ENCODE assay signal across 23 cellular contexts in genomic region chr12:230925-231671, GRCh38. TPM values are rescaled to one million over a fixed set of nuclear protein-coding genes. Genes with fewer than 3 reads are reported as not detected.
DNase-seq lines count a peak whose midpoint lies in the region; ATAC-seq and TF ChIP-seq lines count a peak whose summit lies in the region.
"Had no signal": no experiment of that assay in that cellular context is flagged by ENCODE, and none has a peak within 500 bp of the region (broad histone marks: within the 10 kb centered on the region; RNA-seq: fewer than 3 reads in every experiment).

No MANE protein-coding gene starts in this region.

- intact Hi-C loops in dorsolateral prefrontal cortex (cut with DNase I) (no loop called here), aorta (cut with DNase I) (no loop called here)

- H3K27ac Mint-ChIP-seq in nephron progenitor cell = no peak overlapping the region
- H3K27ac Mint-ChIP-seq: activated B cell treated with CpG ODN at 0.5 μM for 24 hours; activated CD8-positive, alpha-beta memory T cell treated with anti-CD3 and anti-CD28 coated beads, Interleukin-2, amount 10 ng/mL, durations not matched to agents 7 days and 5 days; T-helper 1 cell treated with Interleukin-12 subunit alpha and Interleukin-12 subunit beta and Interleukin-4 antibody, amounts not matched to agents 30 μg/mL and 1 μg/mL, for 36 hours had no signal

- H3K23ac ChIP-seq in neuronal stem cell (ENCODE audit: low read depth, low read length, poor library complexity) = no peak overlapping the region

- H3K4ac ChIP-seq in neuronal stem cell (ENCODE audit: low read length) = no peak overlapping the region

- peak overlapping the region; percentile 61 for H2AK5ac ChIP-seq in neuronal stem cell (ENCODE audit: low read depth, low read length)

- H3K4me3 Mint-ChIP-seq in nephron progenitor cell = no peak overlapping the region
- H3K4me3 Mint-ChIP-seq: activated B cell treated with CpG ODN at 0.5 μM for 24 hours; activated CD8-positive, alpha-beta memory T cell treated with anti-CD3 and anti-CD28 coated beads, Interleukin-2, amount 10 ng/mL, durations not matched to agents 7 days and 5 days; T-helper 1 cell treated with Interleukin-12 subunit alpha and Interleukin-12 subunit beta and Interleukin-4 antibody, amounts not matched to agents 30 μg/mL and 1 μg/mL, for 36 hours had no signal

- H3K27me3 ChIP-seq in dorsolateral prefrontal cortex (no peaks in the 10 kb centered on the region), neuronal stem cell (ENCODE audit: control insufficient read depth in 3 of 3, insufficient read depth in 3 of 3, low read depth in 1 of 3, low read length in 3 of 3) (peaks cover 0 to 77% (median 0%) of the 10 kb centered on the region in 3 experiments), aorta (ENCODE audit: control insufficient read depth in 1 of 2, insufficient read depth in 2 of 2, low read length in 1 of 2) (no peaks in the 10 kb centered on the region)
- H3K27me3 ChIP-seq: hepatocyte had no signal

- H3K27ac ChIP-seq in dorsolateral prefrontal cortex (peak overlapping the region in 44 of 59 donors; percentile 3 to 88 (median 58)), neuronal stem cell (replicated peaks; ENCODE audit: low read length) (no peak overlapping the region), aorta (ENCODE audit: low read depth in 1 of 2, low read length in 2 of 2) (no peak overlapping the region)
- H3K27ac ChIP-seq: brain microvascular endothelial cell, hepatocyte, psoas muscle had no signal

- H3K27me3 Mint-ChIP-seq in nephron progenitor cell (ENCODE audit: low read depth, poor library complexity) = peaks cover 12% of the 10 kb centered on the region

- H3K36me3 ChIP-seq in neuronal stem cell (replicated peaks in 1 of 2; ENCODE audit: control insufficient read depth in 2 of 2, insufficient read depth in 2 of 2, low read length in 2 of 2) (no peaks in the 10 kb centered on the region), aorta (ENCODE audit: control insufficient read depth in 1 of 2, insufficient read depth in 2 of 2, low read length in 1 of 2) (no peaks in the 10 kb centered on the region)
- H3K36me3 ChIP-seq: brain microvascular endothelial cell, MG63 had no signal

- no peak overlapping the region for H3K14ac ChIP-seq in neuronal stem cell (ENCODE audit: low read length)

- peak; percentile 41 for DNase-seq in activated effector memory CD4-positive, alpha-beta T cell treated with anti-CD3 and anti-CD28 coated beads, Interleukin-2, amount 50 U/mL, for 16 hours
- DNase-seq in activated effector memory CD4-positive, alpha-beta T cell treated with Interleukin-2 at 50 U/mL for 16 hours = no peak
- DNase-seq in dorsolateral prefrontal cortex (peak in 6 of 10 donors; percentile 48 to 66 (median 57)), neuronal stem cell (ENCODE audit: low spot score) (no peak), aorta (no peak), iPS-NIHi11 (ENCODE audit: low spot score) (no peak), nephron progenitor cell (no peak)
- DNase-seq in stimulated activated naive CD4-positive, alpha-beta T cell treated with Interleukin-2 at 50 U/mL for 16 hours (lab: John Stamatoyannopoulos, UW) = no peak
- DNase-seq: activated B cell treated with CpG ODN at 0.5 μM for 24 hours; activated CD8-positive, alpha-beta memory T cell treated with anti-CD3 and anti-CD28 coated beads, Interleukin-2, amount 10 ng/mL, durations not matched to agents 7 days and 5 days; activated naive CD4-positive, alpha-beta T cell; brain microvascular endothelial cell; effector memory CD4-positive, alpha-beta T cell; HCEC 1CT; left colon; MG63; NCI-H226; psoas muscle; stimulated activated CD4-positive, alpha-beta T cell treated with anti-CD3 and anti-CD28 coated beads, Interleukin-15, amount 100 ng/mL, for 24 hours had no signal

- no peak overlapping the region for H4K91ac ChIP-seq in neuronal stem cell (ENCODE audit: low read depth, low read length, poor library complexity)

- TF ChIP-seq CTCF in dorsolateral prefrontal cortex (IDR thresholded peaks at IDR 0.05 in 54 of 56, conservative IDR thresholded peaks at IDR 0.05 in 2 of 56; ENCODE audit: low read depth in 1 of 56, partially characterized antibody in 56 of 56) = no peak
- no peak for TF ChIP-seq CTCF in nephron progenitor cell (IDR thresholded peaks at IDR 0.05)

- peaks cover 64% of the 10 kb centered on the region for H3K4me1 Mint-ChIP-seq in nephron progenitor cell
- H3K4me1 Mint-ChIP-seq: activated B cell treated with CpG ODN at 0.5 μM for 24 hours; activated CD8-positive, alpha-beta memory T cell treated with anti-CD3 and anti-CD28 coated beads, Interleukin-2, amount 10 ng/mL, durations not matched to agents 7 days and 5 days had no signal

- H3K9me3 Mint-ChIP-seq in nephron progenitor cell = peaks cover 21% of the 10 kb centered on the region

- no peak overlapping the region for H3K4me2 ChIP-seq in neuronal stem cell (ENCODE audit: insufficient read depth, low read length, poor library complexity, severe bottlenecking)
- H3K4me2 ChIP-seq: hepatocyte had no signal

- peak overlapping the region; percentile 24 for H2BK12ac ChIP-seq in neuronal stem cell (ENCODE audit: low read length)

- H2AFZ ChIP-seq in neuronal stem cell (ENCODE audit: low read length) = no peak overlapping the region
- H2AFZ ChIP-seq: hepatocyte had no signal

- H3K36me3 Mint-ChIP-seq in nephron progenitor cell (ENCODE audit: low read depth) = peaks cover 5% of the 10 kb centered on the region

- no peak overlapping the region for H4K8ac ChIP-seq in neuronal stem cell (ENCODE audit: low read depth, low read length)

- no peaks in the 10 kb centered on the region for H3K79me1 ChIP-seq in neuronal stem cell (ENCODE audit: low read depth, low read length)

- H3K4me3 ChIP-seq in dorsolateral prefrontal cortex = peak overlapping the region in 3 of 59 donors; percentile 16 to 42 (median 28)
- no peak overlapping the region for H3K4me3 ChIP-seq in neuronal stem cell (ENCODE audit: low read length in 2 of 2)
- H3K4me3 ChIP-seq in aorta (ENCODE audit: low read length in 2 of 2) = no peak overlapping the region
- H3K4me3 ChIP-seq: hepatocyte, MG63, psoas muscle had no signal

- H3K9me3 ChIP-seq in neuronal stem cell (replicated peaks in 1 of 2; ENCODE audit: control insufficient read depth in 2 of 2, insufficient read depth in 1 of 2, low read depth in 1 of 2, low read length in 2 of 2) = peaks cover 0 to 5% of the 10 kb centered on the region in 2 donors
- no peaks in the 10 kb centered on the region for H3K9me3 ChIP-seq in aorta (ENCODE audit: control insufficient read depth, low read length)
- H3K9me3 ChIP-seq: psoas muscle had no signal

- H2BK15ac ChIP-seq in neuronal stem cell (ENCODE audit: low read length) = no peak overlapping the region

- ATAC-seq in aorta (ENCODE audit: low FRiP score) = peak; percentile 17
- ATAC-seq: activated CD8-positive, alpha-beta memory T cell treated with anti-CD3 and anti-CD28 coated beads, Interleukin-2, amount 10 ng/mL, durations not matched to agents 7 days and 5 days; HepG2; left colon; psoas muscle; Right ventricle myocardium inferior had no signal

- no peak overlapping the region for H3K9ac ChIP-seq in neuronal stem cell (ENCODE audit: low read depth, low read length, poor library complexity)

- H3K4me1 ChIP-seq in neuronal stem cell (ENCODE audit: control insufficient read depth in 2 of 2, insufficient read depth in 1 of 2, low read depth in 1 of 2, low read length in 2 of 2) (peaks cover 3 to 17% of the 10 kb centered on the region in 2 donors), aorta (ENCODE audit: control insufficient read depth in 1 of 2, insufficient read depth in 2 of 2, low read length in 2 of 2) (no peaks in the 10 kb centered on the region)

- no peak overlapping the region for H2BK120ac ChIP-seq in neuronal stem cell (ENCODE audit: low read depth, low read length)

- peak overlapping the region; percentile 68 for H3K18ac ChIP-seq in neuronal stem cell (ENCODE audit: low read length)

- H2BK5ac ChIP-seq in neuronal stem cell (ENCODE audit: low read length) = no peak overlapping the region

- no CpG with 5 or more reads among the region's 14 CpGs for WGBS in neuronal stem cell (ENCODE audit: extremely low coverage in 2 of 2, insufficient read length in 2 of 2, insufficient replicate concordance in 1 of 2), 2 donors
- WGBS in aorta, 2 donors = 51 to 56% methylated on average over 14 of the region's 14 CpGs

RNA-seq across cellular contexts. Expression of gene SLC6A12, which starts 17.1 kb away (rescaled TPM):
- total RNA-seq in dorsolateral prefrontal cortex (100 to 1,000 TPM in 1 of 120 experiments, 10 to 100 TPM in 119; 10.8 to 211 (median 33.5) TPM), aorta (1 to 10 TPM; 1.3 to 2.2 TPM)
- 0.18 TPM for polyA plus RNA-seq in neuronal stem cell (2013, experiment 1 of 2)
- 0.22 TPM for polyA plus RNA-seq in neuronal stem cell (2013, experiment 2 of 2)
- under 1 TPM in 1 of 2 donors, not detected in 1; 0.38 TPM for polyA plus RNA-seq in aorta
- total RNA-seq: activated B cell treated with CpG ODN at 0.5 μM for 24 hours had no signal

RNA-seq across cellular contexts. Expression of gene SLC6A13, which starts 31.5 kb away (rescaled TPM):
- total RNA-seq in dorsolateral prefrontal cortex = 10 to 100 TPM in 90 of 120 experiments, 1 to 10 TPM in 30; 4.2 to 44.4 (median 14.5) TPM
- polyA plus RNA-seq in neuronal stem cell (2013, experiment 1 of 2) = 0.08 TPM
- polyA plus RNA-seq in neuronal stem cell (2013, experiment 2 of 2) = 0.07 TPM
- total RNA-seq in aorta = under 1 TPM in 1 of 2 donors, not detected in 1; 0.90 TPM
- polyA plus RNA-seq in aorta = not detected
- total RNA-seq: left colon had no signal

Comparison
In these comparisons a context has a peak if more than half of its experiments do, and no peak if none do; other contexts are left out.
1. DNase-seq: peak in activated effector memory CD4-positive, alpha-beta T cell treated with anti-CD3 and anti-CD28 coated beads, Interleukin-2, amount 50 U/mL, for 16 hours (single experiment) and dorsolateral prefrontal cortex (6 of 10); none in activated effector memory CD4-positive, alpha-beta T cell treated with Interleukin-2 at 50 U/mL for 16 hours (single experiment), neuronal stem cell (single experiment), aorta (0 of 2), iPS-NIHi11 (single experiment), stimulated activated naive CD4-positive, alpha-beta T cell treated with Interleukin-2 at 50 U/mL for 16 hours (single experiment) and nephron progenitor cell (single experiment).
2. H3K27ac ChIP-seq: peak in dorsolateral prefrontal cortex (44 of 59); none in neuronal stem cell (single experiment) and aorta (0 of 2).